19 cellular contexts compared by ENCODE assay signal in the genomic region with DNA sequence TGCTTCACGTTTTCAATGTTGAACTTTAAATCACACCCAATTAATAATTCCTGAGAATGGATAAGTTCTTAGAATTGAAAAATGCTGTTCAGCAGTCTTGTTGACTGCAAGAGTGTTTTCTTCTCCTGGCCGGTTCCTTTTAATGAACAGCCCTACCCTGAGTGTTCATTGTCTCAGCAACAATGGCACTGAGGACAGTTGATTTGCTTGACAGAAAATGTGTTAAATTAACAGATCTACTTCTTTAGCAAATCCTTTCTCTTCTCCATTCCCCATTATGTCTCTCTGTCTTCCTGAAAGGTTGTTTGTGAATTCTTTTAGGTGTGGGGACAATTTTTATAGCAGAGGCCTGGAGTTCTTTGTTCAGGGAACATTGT. TPM values are rescaled to one million over a fixed set of nuclear protein-coding genes. Genes with fewer than 3 reads are reported as not detected.
DNase-seq lines count a peak whose midpoint lies in the region; ATAC-seq and TF ChIP-seq lines count a peak whose summit lies in the region.
"Had no signal": no experiment of that assay in that cellular context is flagged by ENCODE, and none has a peak within 500 bp of the region (broad histone marks: within the 10 kb centered on the region; RNA-seq: fewer than 3 reads in every experiment).

No MANE protein-coding gene starts in this region.

- H3K4me1 Mint-ChIP-seq in GM23338 (peaks cover 57% of the 10 kb centered on the region), glutamatergic neuron (ENCODE audit: low read depth, unreplicated experiment) (peaks cover 56% of the 10 kb centered on the region), neural progenitor cell (peaks cover 52% of the 10 kb centered on the region)
- peaks cover 5% of the 10 kb centered on the region for H3K4me1 Mint-ChIP-seq in activated CD4-positive, alpha-beta T cell treated with anti-CD3 and anti-CD28 coated beads, Interleukin-2, amount 10 ng/mL, durations not matched to agents 24 days and 14 days
- H3K4me1 Mint-ChIP-seq in activated naive CD8-positive, alpha-beta T cell treated with anti-CD3 and anti-CD28 coated beads for 36 hours, result no peaks in the 10 kb centered on the region
- H3K4me1 Mint-ChIP-seq: CD4-positive, alpha-beta memory T cell had no signal

- H2AFZ ChIP-seq in GM23338, result no peak overlapping the region
- no peak overlapping the region for H2AFZ ChIP-seq in neural progenitor cell (replicated peaks)

- H3K36me3 ChIP-seq in GM23338 (ENCODE audit: insufficient read depth), result no peaks in the 10 kb centered on the region
- H3K36me3 ChIP-seq in HUES6 (ENCODE audit: control insufficient read depth, insufficient read depth, low read length), result peaks cover 6% of the 10 kb centered on the region; the same call in 1 of the 2 replicates
- peaks cover 12% of the 10 kb centered on the region for H3K36me3 ChIP-seq in neural progenitor cell
- H3K36me3 ChIP-seq: BLaER1 had no signal

- H3F3A ChIP-seq in GM23338 (replicated peaks; ENCODE audit: low read depth) (peaks cover 38% of the 10 kb centered on the region), neural progenitor cell (ENCODE audit: low read depth) (peaks cover 86% of the 10 kb centered on the region)

- intact Hi-C loops in activated CD4-positive, alpha-beta T cell treated with anti-CD3 and anti-CD28 coated beads, Interleukin-2, amount 10 ng/mL, durations not matched to agents 24 days and 14 days (cut with micrococcal nuclease), result no loop called here

- H3K79me2 ChIP-seq in GM23338 (replicated peaks; ENCODE audit: insufficient read depth), result peaks cover 99% of the 10 kb centered on the region
- H3K79me2 ChIP-seq in neural progenitor cell (ENCODE audit: low read depth), result peaks cover 100% of the 10 kb centered on the region

- H3K9ac ChIP-seq in HUES6 (ENCODE audit: low read length) (peak overlapping the region; percentile 1), neural progenitor cell (no peak overlapping the region)
- H3K9ac ChIP-seq: BLaER1 had no signal

- H4K20me1 ChIP-seq in GM23338 (replicated peaks; ENCODE audit: insufficient read depth) (peaks cover 68% of the 10 kb centered on the region), neural progenitor cell (ENCODE audit: low read depth) (peaks cover 87% of the 10 kb centered on the region)
- H4K20me1 ChIP-seq: BLaER1 had no signal

- H3K4me3 Mint-ChIP-seq in GM23338, result peak overlapping the region; percentile 57
- peak overlapping the region; percentile 86 for H3K4me3 Mint-ChIP-seq in glutamatergic neuron (ENCODE audit: unreplicated experiment)
- H3K4me3 Mint-ChIP-seq in neural progenitor cell, result no peak overlapping the region
- no peak overlapping the region for H3K4me3 Mint-ChIP-seq in activated CD4-positive, alpha-beta T cell treated with anti-CD3 and anti-CD28 coated beads, Interleukin-2, amount 10 ng/mL, durations not matched to agents 24 days and 14 days
- no peak overlapping the region for H3K4me3 Mint-ChIP-seq in activated naive CD8-positive, alpha-beta T cell treated with anti-CD3 and anti-CD28 coated beads for 36 hours
- H3K4me3 Mint-ChIP-seq: CD4-positive, alpha-beta memory T cell had no signal

- H3K4me3 ChIP-seq in GM23338 (peak overlapping the region; percentile 37), HUES6 (ENCODE audit: low read depth, low read length) (peak overlapping the region; percentile 42), neural progenitor cell (peak overlapping the region; percentile 35)
- H3K4me3 ChIP-seq: BLaER1 had no signal

- peaks cover 34% of the 10 kb centered on the region for H3K36me3 Mint-ChIP-seq in GM23338 (ENCODE audit: low read depth)
- peaks cover 20% of the 10 kb centered on the region for H3K36me3 Mint-ChIP-seq in glutamatergic neuron (ENCODE audit: unreplicated experiment)
- H3K36me3 Mint-ChIP-seq in neural progenitor cell, result peaks cover 28% of the 10 kb centered on the region
- no peaks in the 10 kb centered on the region for H3K36me3 Mint-ChIP-seq in activated CD4-positive, alpha-beta T cell treated with anti-CD3 and anti-CD28 coated beads, Interleukin-2, amount 10 ng/mL, durations not matched to agents 24 days and 14 days (ENCODE audit: low read depth)
- peaks cover 1% of the 10 kb centered on the region for H3K36me3 Mint-ChIP-seq in activated naive CD8-positive, alpha-beta T cell treated with anti-CD3 and anti-CD28 coated beads for 36 hours
- H3K36me3 Mint-ChIP-seq: CD4-positive, alpha-beta memory T cell had no signal

- H3K9me3 ChIP-seq in HUES6 (ENCODE audit: control insufficient read depth, insufficient read depth, low read depth, low read length), result peaks cover 13% of the 10 kb centered on the region; the same call in 1 of the 2 replicates
- peaks cover 11% of the 10 kb centered on the region for H3K9me3 ChIP-seq in neural progenitor cell (ENCODE audit: low read depth)

- H3K9me3 Mint-ChIP-seq in GM23338 (peaks cover 8% of the 10 kb centered on the region; the same call in 1 of the 3 replicates), glutamatergic neuron (ENCODE audit: unreplicated experiment) (peaks cover 12% of the 10 kb centered on the region), neural progenitor cell (peaks cover 34% of the 10 kb centered on the region)
- no peaks in the 10 kb centered on the region for H3K9me3 Mint-ChIP-seq in activated CD4-positive, alpha-beta T cell treated with anti-CD3 and anti-CD28 coated beads, Interleukin-2, amount 10 ng/mL, durations not matched to agents 24 days and 14 days
- peaks cover 2% of the 10 kb centered on the region for H3K9me3 Mint-ChIP-seq in activated naive CD8-positive, alpha-beta T cell treated with anti-CD3 and anti-CD28 coated beads for 36 hours

- H3K27me3 Mint-ChIP-seq in GM23338 (ENCODE audit: insufficient read depth, low read depth, poor library complexity) (peaks cover 5% of the 10 kb centered on the region), glutamatergic neuron (ENCODE audit: unreplicated experiment) (peaks cover 3% of the 10 kb centered on the region), neural progenitor cell (ENCODE audit: insufficient read depth, low read depth) (peaks cover 6% of the 10 kb centered on the region)
- peaks cover 18% of the 10 kb centered on the region for H3K27me3 Mint-ChIP-seq in activated CD4-positive, alpha-beta T cell treated with anti-CD3 and anti-CD28 coated beads, Interleukin-2, amount 10 ng/mL, durations not matched to agents 24 days and 14 days
- peaks cover 5% of the 10 kb centered on the region for H3K27me3 Mint-ChIP-seq in activated naive CD8-positive, alpha-beta T cell treated with anti-CD3 and anti-CD28 coated beads for 36 hours

- peak; percentile 60 for ATAC-seq in GM23338
- ATAC-seq: HepG2 had no signal

- H3K27ac Mint-ChIP-seq in GM23338, result peak overlapping the region; percentile 91
- peak overlapping the region; percentile 89 for H3K27ac Mint-ChIP-seq in glutamatergic neuron (ENCODE audit: unreplicated experiment)
- H3K27ac Mint-ChIP-seq in neural progenitor cell, result no peak overlapping the region
- no peak overlapping the region for H3K27ac Mint-ChIP-seq in activated CD4-positive, alpha-beta T cell treated with anti-CD3 and anti-CD28 coated beads, Interleukin-2, amount 10 ng/mL, durations not matched to agents 24 days and 14 days
- no peak overlapping the region for H3K27ac Mint-ChIP-seq in activated naive CD8-positive, alpha-beta T cell treated with anti-CD3 and anti-CD28 coated beads for 36 hours
- H3K27ac Mint-ChIP-seq: CD4-positive, alpha-beta memory T cell had no signal

- H3K27ac ChIP-seq in GM23338 (ENCODE audit: low read depth) (peak overlapping the region; percentile 78), HUES6 (ENCODE audit: low read depth, low read length) (peak overlapping the region; percentile 21; the same call in 1 of the 2 replicates), neural progenitor cell (peak overlapping the region; percentile 76)
- H3K27ac ChIP-seq: BLaER1, SK-N-MC had no signal

- TF ChIP-seq CTCF in GM23338 (conservative IDR thresholded peaks at IDR 0.05; ENCODE audit: low read depth in 2 of 2) (no peak), glutamatergic neuron (IDR thresholded peaks at IDR 0.05; ENCODE audit: partially characterized antibody, unreplicated experiment) (no peak), neural progenitor cell (IDR thresholded peaks at IDR 0.05) (no peak)

- DNase-seq in GM23338 (ENCODE audit: low spot score) (peak; percentile 48), glutamatergic neuron (no peak), neural progenitor cell (ENCODE audit: low spot score) (peak; percentile 75), hepatic stellate cell (ENCODE audit: low spot score) (no peak)
- DNase-seq in activated CD4-positive, alpha-beta T cell treated with anti-CD3 and anti-CD28 coated beads, Interleukin-2, amount 10 ng/mL, durations not matched to agents 24 days and 14 days, result no peak
- DNase-seq in stimulated activated CD8-positive, alpha-beta memory T cell treated with anti-CD3 and anti-CD28 coated beads, Interleukin-4, amount 100 ng/mL, for 48 hours, result no peak
- DNase-seq in activated naive CD8-positive, alpha-beta T cell treated with anti-CD3 and anti-CD28 coated beads for 36 hours, result no peak
- DNase-seq: Calu3; CD4-positive, alpha-beta memory T cell; HCEC 1CT; KBM-7; NCI-H1105; NCI-H748 treated with DMSO at 0.1 percent for 48 hours; OCI-M1; Right ventricle myocardium superior had no signal

- H3K4me1 ChIP-seq in GM23338 (ENCODE audit: insufficient read depth) (peaks cover 72% of the 10 kb centered on the region), HUES6 (ENCODE audit: control insufficient read depth, insufficient read depth, low read length) (peaks cover 54% of the 10 kb centered on the region), neural progenitor cell (peaks cover 47% of the 10 kb centered on the region)
- H3K4me1 ChIP-seq: BLaER1 had no signal

- H3K4me2 ChIP-seq in GM23338 (peak overlapping the region; percentile 70), neural progenitor cell (peak overlapping the region; percentile 75)
- H3K4me2 ChIP-seq: BLaER1 had no signal

- H3K9me2 ChIP-seq in GM23338 (ENCODE audit: insufficient read depth), result no peaks in the 10 kb centered on the region

- H3K27me3 ChIP-seq in GM23338 (ENCODE audit: insufficient read depth) (no peaks in the 10 kb centered on the region), HUES6 (ENCODE audit: control insufficient read depth, insufficient read depth, low read length) (no peaks in the 10 kb centered on the region), neural progenitor cell (no peaks in the 10 kb centered on the region)
- H3K27me3 ChIP-seq: BLaER1 had no signal

TF ChIP-seq in GM23338, 12 proteins besides CTCF, POLR2A, EP300 and RAD21 (continues in another document):
- TF ChIP-seq NANOG (IDR thresholded peaks at IDR 0.05; ENCODE audit: borderline replicate concordance), result peak; percentile 40; the same call in 1 of the 2 replicates

RNA-seq across cellular contexts. Expression of a gene that starts 11.4 kb away (rescaled TPM):
- 106 and 110 TPM in 2 replicates for total RNA-seq in GM23338 (2014; rRNA removed; shearing (Covaris generic))
- 18.4 and 24.2 TPM in 2 replicates for polyA plus RNA-seq in GM23338 (2016; fragmentation: Nextera tagmentation; extraction: Ambion mirVana)
- total RNA-seq in glutamatergic neuron (ENCODE audit: unreplicated experiment) (178 TPM), neural progenitor cell (ENCODE audit: low replicate concordance) (67.8 and 72.8 TPM in 2 replicates)
- 0.09 and 0.14 TPM in 2 replicates for total RNA-seq in activated CD4-positive, alpha-beta T cell treated with anti-CD3 and anti-CD28 coated beads, Interleukin-2, amount 10 ng/mL, durations not matched to agents 24 days and 14 days
- total RNA-seq in activated naive CD8-positive, alpha-beta T cell treated with anti-CD3 and anti-CD28 coated beads for 36 hours, result under 1 TPM; 0.10 to 0.26 TPM
- total RNA-seq: CD4-positive, alpha-beta memory T cell; HepG2 had no signal
- polyA plus RNA-seq: CD4-positive, alpha-beta memory T cell; HepG2 had no signal

Comparison
In these comparisons a context has a peak if more than half of its experiments do, and no peak if none do; other contexts are left out.
1. DNase-seq: peak in GM23338 (single experiment) and neural progenitor cell (single experiment); none in glutamatergic neuron (single experiment), activated CD4-positive, alpha-beta T cell treated with anti-CD3 and anti-CD28 coated beads, Interleukin-2, amount 10 ng/mL, durations not matched to agents 24 days and 14 days (single experiment), hepatic stellate cell (single experiment), stimulated activated CD8-positive, alpha-beta memory T cell treated with anti-CD3 and anti-CD28 coated beads, Interleukin-4, amount 100 ng/mL, for 48 hours (single experiment) and activated naive CD8-positive, alpha-beta T cell treated with anti-CD3 and anti-CD28 coated beads for 36 hours (single experiment).
2. H3K27ac ChIP-seq: peak in every context shown above with its lines; median percentile 78 in GM23338; 76 in neural progenitor cell; 21 in HUES6.
3. H3K27ac Mint-ChIP-seq: peak in GM23338 (single experiment) and glutamatergic neuron (single experiment); none in neural progenitor cell (single experiment), activated CD4-positive, alpha-beta T cell treated with anti-CD3 and anti-CD28 coated beads, Interleukin-2, amount 10 ng/mL, durations not matched to agents 24 days and 14 days (single experiment) and activated naive CD8-positive, alpha-beta T cell treated with anti-CD3 and anti-CD28 coated beads for 36 hours (single experiment).
4. H3K4me3 Mint-ChIP-seq: peak in GM23338 (single experiment) and glutamatergic neuron (single experiment); none in neural progenitor cell (single experiment), activated CD4-positive, alpha-beta T cell treated with anti-CD3 and anti-CD28 coated beads, Interleukin-2, amount 10 ng/mL, durations not matched to agents 24 days and 14 days (single experiment) and activated naive CD8-positive, alpha-beta T cell treated with anti-CD3 and anti-CD28 coated beads for 36 hours (single experiment).
5. RNA of a gene that starts 11.4 kb away (total RNA-seq): 178 TPM in glutamatergic neuron (single experiment), 106 to 110 TPM in GM23338 and 67.8 to 72.8 TPM in neural progenitor cell; 0.10 to 0.26 TPM in activated naive CD8-positive, alpha-beta T cell treated with anti-CD3 and anti-CD28 coated beads for 36 hours and 0.09 to 0.14 TPM in activated CD4-positive, alpha-beta T cell treated with anti-CD3 and anti-CD28 coated beads, Interleukin-2, amount 10 ng/mL, durations not matched to agents 24 days and 14 days; every median in the first group is over 10 times any median in the second.
6. Peak in every context shown above with its lines, with median percentiles within 50 percentile points of each other: H3K4me3 ChIP-seq.